Comparison of ENCODE assay signal across 20 cellular contexts in the genomic region with DNA sequence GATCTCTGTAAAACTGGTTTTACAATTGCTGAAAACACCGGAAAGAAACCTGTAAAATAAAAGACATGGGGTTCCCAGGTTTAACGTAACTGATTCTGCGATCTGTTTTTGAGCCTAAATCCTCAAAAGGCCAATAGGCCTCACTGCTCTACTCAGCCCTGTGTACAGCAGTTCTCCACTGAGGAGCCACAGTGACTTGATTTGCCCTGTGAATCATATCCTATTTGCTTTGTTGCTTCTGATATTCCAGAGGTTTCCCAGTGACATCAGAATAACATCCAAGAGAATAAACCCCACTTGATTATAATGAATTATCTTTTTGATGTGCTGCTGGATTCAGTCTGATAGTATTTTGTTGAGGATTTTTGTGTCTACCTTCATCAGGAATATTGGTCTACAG. TPM values are rescaled to one million over a fixed set of nuclear protein-coding genes. Genes with fewer than 3 reads are reported as not detected.
"Had no signal": no experiment of that assay in that cellular context is flagged by ENCODE, and none has a peak within 500 bp of the region (broad histone marks: within the 10 kb centered on the region; RNA-seq: fewer than 3 reads in every experiment).

No MANE protein-coding gene starts in this region.

- H3K27me3 ChIP-seq: left lung, neutrophil, transverse colon had no signal

- H3K4me3 ChIP-seq: left lung, smooth muscle cell, transverse colon had no signal

- FAIRE-seq: astrocyte, islet of Langerhans had no signal

- DNase-seq: activated CD4-positive, alpha-beta T cell treated with anti-CD3 and anti-CD28 coated beads for 36 hours; activated CD8-positive, alpha-beta memory T cell treated with anti-CD3 and anti-CD28 coated beads, Interleukin-2, amount 50 U/mL, for 4 hours; activated CD8-positive, alpha-beta T cell treated with anti-CD3 and anti-CD28 coated beads for 36 hours; activated naive CD4-positive, alpha-beta T cell treated with anti-CD3 and anti-CD28 coated beads for 36 hours; head of caudate nucleus; left lung; posterior cingulate gyrus; T-helper 1 cell; transverse colon; WERI-Rb-1 had no signal

- H3K27ac ChIP-seq: left lung, neutrophil, transverse colon, WERI-Rb-1 had no signal

- H3K27ac Mint-ChIP-seq: activated CD4-positive, alpha-beta T cell treated with anti-CD3 and anti-CD28 coated beads for 36 hours; activated CD8-positive, alpha-beta T cell treated with anti-CD3 and anti-CD28 coated beads for 36 hours; activated naive CD4-positive, alpha-beta T cell treated with anti-CD3 and anti-CD28 coated beads for 36 hours had no signal

- H3K4me1 ChIP-seq: left lung, transverse colon had no signal

- H3K27me3 Mint-ChIP-seq: activated CD4-positive, alpha-beta T cell treated with anti-CD3 and anti-CD28 coated beads for 36 hours; activated CD8-positive, alpha-beta T cell treated with anti-CD3 and anti-CD28 coated beads for 36 hours; central memory CD8-positive, alpha-beta T cell; stimulated activated memory B cell treated with anti-CD40 and anti-IgM and Interleukin-4, amounts not matched to agents 10 μg/mL and 1 μg/mL and 100 μg/mL, for 72 hours had no signal

- H3K4me1 Mint-ChIP-seq: central memory CD8-positive, alpha-beta T cell had no signal

- ATAC-seq: activated CD4-positive, alpha-beta T cell treated with anti-CD3 and anti-CD28 coated beads for 36 hours; activated CD8-positive, alpha-beta T cell treated with anti-CD3 and anti-CD28 coated beads for 36 hours; left lung; stimulated activated memory B cell treated with anti-CD40 and anti-IgM and Interleukin-4, amounts not matched to agents 10 μg/mL and 1 μg/mL and 100 μg/mL, for 72 hours had no signal

- H3K9me3 ChIP-seq: left lung, neutrophil, transverse colon had no signal

- H3K4me3 Mint-ChIP-seq: activated CD4-positive, alpha-beta T cell treated with anti-CD3 and anti-CD28 coated beads for 36 hours; activated CD8-positive, alpha-beta T cell treated with anti-CD3 and anti-CD28 coated beads for 36 hours; activated naive CD4-positive, alpha-beta T cell treated with anti-CD3 and anti-CD28 coated beads for 36 hours; central memory CD8-positive, alpha-beta T cell; stimulated activated memory B cell treated with anti-CD40 and anti-IgM and Interleukin-4, amounts not matched to agents 10 μg/mL and 1 μg/mL and 100 μg/mL, for 72 hours had no signal

- H3K9me3 Mint-ChIP-seq: central memory CD8-positive, alpha-beta T cell had no signal

RNA-seq across cellular contexts. Expression of a gene that starts 51.2 kb away (rescaled TPM):
- total RNA-seq: activated CD8-positive, alpha-beta T cell treated with anti-CD3 and anti-CD28 coated beads for 36 hours; astrocyte; fibroblast of villous mesenchyme; left lung; myocyte; right cardiac atrium; smooth muscle cell; subcutaneous adipose tissue; transverse colon had no signal
- polyA plus RNA-seq: right cardiac atrium, smooth muscle cell had no signal
